Comparison of ENCODE assay signal across 17 cellular contexts in genomic region chr5:132254321-132254977, GRCh38. TPM values are rescaled to one million over a fixed set of nuclear protein-coding genes. Genes with fewer than 3 reads are reported as not detected.
DNase-seq lines count a peak whose midpoint lies in the region; ATAC-seq and TF ChIP-seq lines count a peak whose summit lies in the region.
"Had no signal": no experiment of that assay in that cellular context is flagged by ENCODE, and none has a peak within 500 bp of the region (broad histone marks: within the 10 kb centered on the region; RNA-seq: fewer than 3 reads in every experiment).

No MANE protein-coding gene starts in this region.

- intact Hi-C loops in Right ventricle myocardium superior (cut with DNase I) = no loop called here
- intact Hi-C loops in cardiac septum (cut with DNase I) = no loop called here
- intact Hi-C loops in ovary (cut with DNase I) = no loop called here

- H3K9me3 ChIP-seq in gastroesophageal sphincter = no peaks in the 10 kb centered on the region
- H3K9me3 ChIP-seq in ovary = no peaks in the 10 kb centered on the region
- H3K9me3 ChIP-seq: mucosa of descending colon, uterus had no signal

- H3K4me3 ChIP-seq in gastroesophageal sphincter = no peak overlapping the region
- no peak overlapping the region for H3K4me3 ChIP-seq in ovary
- H3K4me3 ChIP-seq: K562, mucosa of descending colon, uterus had no signal

- WGBS in gastroesophageal sphincter (ENCODE audit: low coverage in 1 of 2), 2 donors = 0 to 37% methylated on average over 3 of the region's 7 CpGs
- 42 to 63% (median 58%) methylated on average over 6 to 7 of the region's 7 CpGs for WGBS in ovary, 3 donors

- TF ChIP-seq POLR2A in gastroesophageal sphincter (IDR thresholded peaks at IDR 0.05) (no peak), ovary (IDR thresholded peaks at IDR 0.05) (no peak)

- H3K27me3 ChIP-seq in gastroesophageal sphincter = no peaks in the 10 kb centered on the region
- no peaks in the 10 kb centered on the region for H3K27me3 ChIP-seq in ovary
- H3K27me3 ChIP-seq: uterus had no signal

- ATAC-seq in Right ventricle myocardium superior (ENCODE audit: poor library complexity) (peak; percentile 77), gastroesophageal sphincter (peak; percentile 11)
- ATAC-seq: K562; stimulated activated memory B cell treated with anti-CD40 and anti-IgM and Interleukin-4, amounts not matched to agents 10 μg/mL and 1 μg/mL and 100 μg/mL, for 72 hours; WTC11 had no signal

- H3K4me1 ChIP-seq in gastroesophageal sphincter (peaks cover 0 to 47% (median 18%) of the 10 kb centered on the region in 3 donors), ovary (ENCODE audit: insufficient read depth) (peaks cover 8% of the 10 kb centered on the region)
- H3K4me1 ChIP-seq: uterus had no signal

- H3K27ac ChIP-seq in gastroesophageal sphincter (peak overlapping the region in 3 of 4 donors; percentile 46 to 63 (median 60)), ovary (no peak overlapping the region)
- H3K27ac ChIP-seq: epithelial cell of prostate, parathyroid adenoma, uterus had no signal

- DNase-seq in Right ventricle myocardium superior = peak; percentile 86
- DNase-seq in cardiac septum (ENCODE audit: low spot score) = no peak
- peak in 3 of 5 donors; percentile 7 to 68 (median 37) for DNase-seq in ovary
- no peak for DNase-seq in NCI-H1694 (lab: John Stamatoyannopoulos, UW)
- DNase-seq in DMS 273 (lab: John Stamatoyannopoulos, UW; ENCODE audit: unreplicated experiment) = no peak
- no peak for DNase-seq in NCI-H1436 treated with DMSO at 0.1 percent for 48 hours (lab: John Stamatoyannopoulos, UW)
- no peak for DNase-seq in NCI-H1105 treated with DMSO at 0.1 percent for 48 hours (lab: John Stamatoyannopoulos, UW)
- DNase-seq: mucosa of descending colon; NCI-H1105; NK-92 treated with Interleukin-12 subunit alpha and Interleukin-12 subunit beta, amount 100 ng/mL, for 24 hours had no signal

- no peaks in the 10 kb centered on the region for H3K36me3 ChIP-seq in gastroesophageal sphincter
- no peaks in the 10 kb centered on the region for H3K36me3 ChIP-seq in ovary
- H3K36me3 ChIP-seq: uterus had no signal

- TF ChIP-seq EP300 in gastroesophageal sphincter (IDR thresholded peaks at IDR 0.05) (no peak), ovary (IDR thresholded peaks at IDR 0.05) (no peak)

- TF ChIP-seq CTCF in gastroesophageal sphincter (IDR thresholded peaks at IDR 0.05) = no peak
- TF ChIP-seq CTCF in ovary (IDR thresholded peaks at IDR 0.05) = no peak

RNA-seq across cellular contexts. Expression of gene PDLIM4, which starts 3.0 kb away (rescaled TPM):
- 5.2 TPM for total RNA-seq in Right ventricle myocardium superior
- 8.8 TPM for total RNA-seq in cardiac septum
- 100 to 1,000 TPM in 1 of 4 donors, 10 to 100 TPM in 3; 75.0 to 200 (median 92.7) TPM for total RNA-seq in gastroesophageal sphincter
- 10 to 100 TPM; 17.9 to 63.4 (median 45.4) TPM for total RNA-seq in ovary
- polyA plus RNA-seq in ovary = 10 to 100 TPM in 1 of 2 donors, 1 to 10 TPM in 1; 3.4 to 25.9 TPM

RNA-seq across cellular contexts. Expression of gene P4HA2, which starts 26.8 kb away (rescaled TPM):
- total RNA-seq in Right ventricle myocardium superior (77.2 TPM), cardiac septum (50.5 TPM), gastroesophageal sphincter (10 to 100 TPM; 32.8 to 48.7 (median 37.6) TPM), ovary (10 to 100 TPM in 5 of 7 donors, 1 to 10 TPM in 2; 3.9 to 36.9 (median 15.4) TPM)
- 10 to 100 TPM in 1 of 2 donors, 1 to 10 TPM in 1; 4.6 to 25.8 TPM for polyA plus RNA-seq in ovary

RNA-seq across cellular contexts. Expression of gene SLC22A4, which starts 39.7 kb away (rescaled TPM):
- total RNA-seq in Right ventricle myocardium superior (1.6 TPM), cardiac septum (2.2 TPM), gastroesophageal sphincter (1 to 10 TPM in 1 of 4 donors, under 1 TPM in 3; 0.25 to 1.1 (median 0.61) TPM), ovary (1 to 10 TPM in 6 of 7 donors, under 1 TPM in 1; 0.72 to 7.7 (median 3.0) TPM)
- polyA plus RNA-seq in ovary = 1 to 10 TPM; 1.1 to 1.7 TPM

Comparison
In these comparisons a context has a peak if more than half of its experiments do, and no peak if none do; other contexts are left out.
1. DNase-seq: peak in Right ventricle myocardium superior (single experiment) and ovary (3 of 5); none in cardiac septum (single experiment), NCI-H1694 (single experiment), DMS 273 (single experiment), NCI-H1436 treated with DMSO at 0.1 percent for 48 hours (single experiment) and NCI-H1105 treated with DMSO at 0.1 percent for 48 hours (single experiment).
2. H3K27ac ChIP-seq: peak in gastroesophageal sphincter (3 of 4); none in ovary (0 of 2).